24 cellular contexts compared by ENCODE assay signal in genomic region chr12:117820216-117820907, GRCh38.
"Had no signal": no experiment of that assay in that cellular context is flagged by ENCODE, and none has a peak within 500 bp of the region (broad histone marks: within the 10 kb centered on the region; RNA-seq: fewer than 3 reads in every experiment).

No MANE protein-coding gene starts in this region.

- H3K4me1 Mint-ChIP-seq: naive thymus-derived CD8-positive, alpha-beta T cell; stimulated activated memory B cell treated with anti-CD40 and anti-IgM and Interleukin-4, amounts not matched to agents 10 μg/mL and 1 μg/mL and 100 μg/mL, for 72 hours had no signal

- H3K36me3 Mint-ChIP-seq: naive thymus-derived CD8-positive, alpha-beta T cell; stimulated activated memory B cell treated with anti-CD40 and anti-IgM and Interleukin-4, amounts not matched to agents 10 μg/mL and 1 μg/mL and 100 μg/mL, for 72 hours; type B pancreatic cell had no signal

- H3K4me3 Mint-ChIP-seq: naive thymus-derived CD8-positive, alpha-beta T cell; nephron progenitor cell; stimulated activated memory B cell treated with anti-CD40 and anti-IgM and Interleukin-4, amounts not matched to agents 10 μg/mL and 1 μg/mL and 100 μg/mL, for 72 hours; type B pancreatic cell had no signal

- H3K27ac ChIP-seq: dorsolateral prefrontal cortex, left lung, ovary, psoas muscle, sigmoid colon, testis, tibial artery had no signal

- H3K36me3 ChIP-seq: left lung, ovary, sigmoid colon, tibial artery had no signal

- H3K4me3 ChIP-seq: dorsolateral prefrontal cortex, left lung, ovary, psoas muscle, sigmoid colon, testis, tibial artery had no signal

- H3K9me3 ChIP-seq: psoas muscle, testis had no signal

- H3K9me3 Mint-ChIP-seq: nephron progenitor cell, type B pancreatic cell had no signal

- ATAC-seq: left lung; naive thymus-derived CD8-positive, alpha-beta T cell; psoas muscle; right cardiac atrium; stimulated activated memory B cell treated with anti-CD40 and anti-IgM and Interleukin-4, amounts not matched to agents 10 μg/mL and 1 μg/mL and 100 μg/mL, for 72 hours; stimulated activated naive CD8-positive, alpha-beta T cell treated with anti-CD3 and anti-CD28 coated beads, Interleukin-15, Interleukin-2, amounts not matched to agents 100 U/mL and 50 U/mL, for 24 hours had no signal

- H3K27me3 ChIP-seq: left lung, ovary, testis, tibial artery had no signal

- DNase-seq: dorsolateral prefrontal cortex; effector CD4-positive, alpha-beta T cell; head of caudate nucleus; kidney; left lung; mesenchymal stem cell; midbrain; naive thymus-derived CD8-positive, alpha-beta T cell; nephron progenitor cell; occipital lobe; ovary; posterior cingulate gyrus; psoas muscle; right cardiac atrium; sigmoid colon; stimulated activated CD4-positive, alpha-beta T cell treated with anti-CD3 and anti-CD28 coated beads, Interleukin-2, amount 100 ng/mL, for 24 hours; stimulated activated CD4-positive, alpha-beta T cell treated with anti-CD3 and anti-CD28 coated beads, Interleukin-4, amount 100 ng/mL, for 4 hours; stimulated activated naive CD8-positive, alpha-beta T cell treated with anti-CD3 and anti-CD28 coated beads, Interleukin-15, Interleukin-2, amounts not matched to agents 100 U/mL and 50 U/mL, for 24 hours; substantia nigra; testis; tibial artery had no signal

- H3K4me1 ChIP-seq: left lung, psoas muscle, sigmoid colon, testis, tibial artery had no signal

- FAIRE-seq: frontal cortex, kidney had no signal

- H3K27ac Mint-ChIP-seq: naive thymus-derived CD8-positive, alpha-beta T cell; nephron progenitor cell; stimulated activated memory B cell treated with anti-CD40 and anti-IgM and Interleukin-4, amounts not matched to agents 10 μg/mL and 1 μg/mL and 100 μg/mL, for 72 hours; type B pancreatic cell had no signal
